In genomic region chr10:34816067-34817002, GRCh38 we compare ENCODE assay signal across 8 cellular contexts. TPM values are rescaled to one million over a fixed set of nuclear protein-coding genes. Genes with fewer than 3 reads are reported as not detected.
DNase-seq lines count a peak whose midpoint lies in the region; TF ChIP-seq lines count a peak whose summit lies in the region.

No MANE protein-coding gene starts in this region.

- no peak overlapping the region for H3K27ac ChIP-seq in HUES64 (ENCODE audit: low read depth, low read length)
- peak overlapping the region; percentile 70 to 87 for H3K27ac ChIP-seq in tibial artery
- H3K27ac ChIP-seq in Karpas-422 (ENCODE audit: low read length), result no peak overlapping the region

- no peaks in the 10 kb centered on the region for H4K20me1 ChIP-seq in Karpas-422 (ENCODE audit: insufficient read depth, low read depth, low read length)

- H3K4me3 Mint-ChIP-seq in brain, result peak overlapping the region; percentile 81 to 89 (median 85)

- no peaks in the 10 kb centered on the region for H3K9me2 ChIP-seq in Karpas-422 (replicated peaks; ENCODE audit: insufficient read depth, low read length)

- H3K27me3 Mint-ChIP-seq in brain, result peaks cover 10% of the 10 kb centered on the region

- H2AFZ ChIP-seq in Karpas-422 (ENCODE audit: low read length), result no peak overlapping the region

- H3K79me2 ChIP-seq in Karpas-422 (ENCODE audit: low read length), result no peaks in the 10 kb centered on the region

- TF ChIP-seq CTCF in AG10803 (conservative IDR thresholded peaks at IDR 0.05; ENCODE audit: low read length) (peak; percentile 29), brain (conservative IDR thresholded peaks at IDR 0.05) (no peak), tibial artery (IDR thresholded peaks at IDR 0.05) (no peak)

- peak overlapping the region; percentile 35 to 91 (median 82) for H3K27ac Mint-ChIP-seq in brain

- DNase-seq in AG10803 (ENCODE audit: low read depth) (peak; percentile 37), left kidney (ENCODE audit: low read depth, low spot score) (peak; percentile 73), tibial artery (peak in 1 of 2 donors; percentile 34), medulla oblongata (ENCODE audit: extremely low spot score) (no peak), Karpas-422 (no peak), NOMO-1 (lab: John Stamatoyannopoulos, UW; ENCODE audit: unreplicated experiment in 2 of 2) (no peak)

- no peaks in the 10 kb centered on the region for H3K9me3 ChIP-seq in HUES64 (ENCODE audit: insufficient read depth, low read depth, low read length)
- H3K9me3 ChIP-seq in tibial artery, result no peaks in the 10 kb centered on the region
- no peaks in the 10 kb centered on the region for H3K9me3 ChIP-seq in Karpas-422 (ENCODE audit: low read length)

- peak overlapping the region; percentile 40; the same call in 1 of the 2 replicates for H3K9ac ChIP-seq in HUES64 (ENCODE audit: low read depth, low read length)
- no peak overlapping the region for H3K9ac ChIP-seq in Karpas-422 (ENCODE audit: low read length)

- 6% methylated on average over 34 of the region's 34 CpGs for WGBS in HUES64

- peak overlapping the region; percentile 66 for H3K4me3 ChIP-seq in AG10803 (ENCODE audit: low read length)
- H3K4me3 ChIP-seq in HUES64 (ENCODE audit: low read length), result peak overlapping the region; percentile 81
- H3K4me3 ChIP-seq in tibial artery, result peak overlapping the region; percentile 91 to 97
- H3K4me3 ChIP-seq in Karpas-422 (ENCODE audit: low read length), result no peak overlapping the region

- intact Hi-C loops in tibial artery (cut with DNase I; ENCODE audit: low total_unique reads), result loop anchor here (10.0 kb wide), 1 partner anchor 102 kb away; no protein-coding TSS in a partner anchor

- H3K4me1 ChIP-seq in HUES64 (ENCODE audit: insufficient read depth, low read length) (peaks cover 14% of the 10 kb centered on the region), tibial artery (peaks cover 0 to 31% (median 15%) of the 10 kb centered on the region in 4 donors), Karpas-422 (ENCODE audit: low read length) (no peaks in the 10 kb centered on the region)

- H3K36me3 ChIP-seq in HUES64 (ENCODE audit: insufficient read depth, low read length) (no peaks in the 10 kb centered on the region), tibial artery (no peaks in the 10 kb centered on the region), Karpas-422 (ENCODE audit: insufficient read depth, low read length) (no peaks in the 10 kb centered on the region)

- H3K27me3 ChIP-seq in HUES64 (ENCODE audit: insufficient read depth, low read length), result peaks cover 26% of the 10 kb centered on the region
- H3K27me3 ChIP-seq in tibial artery, result no peaks in the 10 kb centered on the region
- no peaks in the 10 kb centered on the region for H3K27me3 ChIP-seq in Karpas-422 (ENCODE audit: low read length)

- no peak overlapping the region for H3K4me2 ChIP-seq in Karpas-422 (ENCODE audit: low read depth, low read length, poor library complexity, severe bottlenecking)

- peaks cover 0 to 4% (median 0%) of the 10 kb centered on the region in 5 experiments for H3K9me3 Mint-ChIP-seq in brain

- peaks cover 36% of the 10 kb centered on the region for H3K4me1 Mint-ChIP-seq in brain

- H3K36me3 Mint-ChIP-seq in brain, result no peaks in the 10 kb centered on the region

RNA-seq across cellular contexts. Expression of gene PARD3, which starts 1.2 kb away (rescaled TPM):
- polyA plus RNA-seq in HUES64 (2013, experiment 1 of 2), result 32.7 TPM
- 32.1 TPM for polyA plus RNA-seq in HUES64 (2013, experiment 2 of 2)
- polyA plus RNA-seq in brain (ENCODE audit: insufficient read depth, low read depth, low replicate concordance), result 33.7 TPM
- not detected in 2 replicates for total RNA-seq in Karpas-422 (2014; rRNA removed; shearing (Covaris generic); ENCODE audit: low replicate concordance)

Comparison
In these comparisons a context has a peak if more than half of its experiments do, and no peak if none do; other contexts are left out.
1. DNase-seq: peak in AG10803 (single experiment) and left kidney (single experiment); none in medulla oblongata (single experiment), Karpas-422 (single experiment) and NOMO-1 (0 of 2).
2. H3K27ac ChIP-seq: peak in tibial artery (2 of 2); none in HUES64 (single experiment) and Karpas-422 (single experiment).